Comparison of ENCODE assay signal across 22 cellular contexts in genomic region chr3:129286081-129286480, GRCh38.
"Had no signal": no experiment of that assay in that cellular context is flagged by ENCODE, and none has a peak within 500 bp of the region (broad histone marks: within the 10 kb centered on the region; RNA-seq: fewer than 3 reads in every experiment).

No MANE protein-coding gene starts in this region.

- H3K4me1 ChIP-seq: colonic mucosa had no signal

- H3K4me3 Mint-ChIP-seq: activated B cell treated with CpG ODN at 0.5 μM for 24 hours; activated CD4-positive, alpha-beta T cell treated with anti-CD3 and anti-CD28 coated beads, Interleukin-2, amount 10 ng/mL, durations not matched to agents 7 days and 5 days; brain; memory B cell; natural killer cell treated with Interleukin-12 subunit alpha and Interleukin-12 subunit beta and Interleukin-15 and Interleukin-18, amount 100 ng/mL, for 72 hours; T-helper 1 cell treated with Interleukin-12 subunit alpha and Interleukin-12 subunit beta and Interleukin-4 antibody, amounts not matched to agents 30 μg/mL and 1 μg/mL, for 36 hours had no signal

- DNase-seq: activated B cell treated with CpG ODN at 0.5 μM for 24 hours; activated CD4-positive, alpha-beta T cell treated with anti-CD3 and anti-CD28 coated beads, Interleukin-2, amount 10 ng/mL, durations not matched to agents 7 days and 5 days; activated effector memory CD4-positive, alpha-beta T cell treated with Interleukin-2 at 50 U/mL for 16 hours; activated naive CD4-positive, alpha-beta T cell treated with anti-CD3 and anti-CD28 coated beads, Interleukin-2, amount 50 U/mL, for 16 hours; central memory CD4-positive, alpha-beta T cell; colonic mucosa; foreskin keratinocyte; glutamatergic neuron; kidney glomerular epithelial cell; left ventricle myocardium superior; retina; stimulated activated CD4-positive, alpha-beta T cell treated with anti-CD3 and anti-CD28 coated beads, Interleukin-15, amount 100 ng/mL, for 24 hours; stimulated activated CD4-positive, alpha-beta T cell treated with anti-CD3 and anti-CD28 coated beads, Interleukin-4, amount 100 ng/mL, for 1 hour; stimulated activated naive CD4-positive, alpha-beta T cell; trophoblast cell had no signal

- H3K4me3 ChIP-seq: colonic mucosa, skin epidermis had no signal

- H3K27ac Mint-ChIP-seq: activated B cell treated with CpG ODN at 0.5 μM for 24 hours; activated CD4-positive, alpha-beta T cell treated with anti-CD3 and anti-CD28 coated beads, Interleukin-2, amount 10 ng/mL, durations not matched to agents 7 days and 5 days; memory B cell; T-helper 1 cell treated with Interleukin-12 subunit alpha and Interleukin-12 subunit beta and Interleukin-4 antibody, amounts not matched to agents 30 μg/mL and 1 μg/mL, for 36 hours had no signal

- H3K36me3 Mint-ChIP-seq: natural killer cell treated with Interleukin-12 subunit alpha and Interleukin-12 subunit beta and Interleukin-15 and Interleukin-18, amount 100 ng/mL, for 72 hours had no signal

- H3K27me3 Mint-ChIP-seq: activated CD4-positive, alpha-beta T cell treated with anti-CD3 and anti-CD28 coated beads, Interleukin-2, amount 10 ng/mL, durations not matched to agents 7 days and 5 days; brain; natural killer cell treated with Interleukin-12 subunit alpha and Interleukin-12 subunit beta and Interleukin-15 and Interleukin-18, amount 100 ng/mL, for 72 hours had no signal

- ATAC-seq: esophagus mucosa; foreskin keratinocyte; left ventricle myocardium superior; natural killer cell treated with Interleukin-12 subunit alpha and Interleukin-12 subunit beta and Interleukin-15 and Interleukin-18, amount 100 ng/mL, for 72 hours had no signal

- H3K9me3 Mint-ChIP-seq: activated B cell treated with CpG ODN at 0.5 μM for 24 hours; activated CD4-positive, alpha-beta T cell treated with anti-CD3 and anti-CD28 coated beads, Interleukin-2, amount 10 ng/mL, durations not matched to agents 7 days and 5 days; brain; memory B cell; natural killer cell treated with Interleukin-12 subunit alpha and Interleukin-12 subunit beta and Interleukin-15 and Interleukin-18, amount 100 ng/mL, for 72 hours; T-helper 1 cell treated with Interleukin-12 subunit alpha and Interleukin-12 subunit beta and Interleukin-4 antibody, amounts not matched to agents 30 μg/mL and 1 μg/mL, for 36 hours had no signal

- H3K9me3 ChIP-seq: colonic mucosa had no signal

- H3K27ac ChIP-seq: colonic mucosa, foreskin keratinocyte had no signal

- H3K27me3 ChIP-seq: colonic mucosa, foreskin keratinocyte had no signal

- FAIRE-seq: endometrium had no signal
